Comparison of ENCODE assay signal across 6 cellular contexts in the genomic region with DNA sequence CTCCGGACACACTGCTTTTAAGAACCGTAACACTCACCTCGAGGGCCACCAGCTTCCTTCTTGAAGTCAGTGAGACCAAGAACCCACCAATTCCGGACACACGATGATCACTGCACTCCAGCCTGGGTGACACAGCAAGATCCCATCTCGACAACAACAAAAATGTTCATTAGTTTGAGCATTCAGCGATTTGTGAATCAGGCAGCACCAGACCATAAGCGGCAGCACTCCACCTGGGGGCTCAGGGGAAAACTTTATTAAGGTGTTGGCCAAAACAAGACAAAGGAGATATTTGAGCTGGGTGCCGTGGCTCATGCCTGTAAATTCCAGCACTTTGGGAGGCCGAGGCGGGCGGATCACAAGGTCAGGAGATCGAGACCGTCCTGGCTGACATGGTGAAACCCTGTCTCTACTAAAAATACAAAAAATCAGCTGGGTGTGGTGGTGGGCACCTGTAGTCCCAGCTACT. TPM values are rescaled to one million over a fixed set of nuclear protein-coding genes. Genes with fewer than 3 reads are reported as not detected.
DNase-seq lines count a peak whose midpoint lies in the region; ATAC-seq, FAIRE-seq and TF ChIP-seq lines count a peak whose summit lies in the region.
"Not testable (repeated sequence)": the region's sequence is repeated elsewhere in the genome, so short reads cannot be mapped to it uniquely, and the experiment has no call there.

No MANE protein-coding gene starts in this region.

- peak; percentile 3 for DNase-seq in H7
- peak; percentile 3 for DNase-seq in activated T-cell treated with anti-CD3 and anti-CD28 coated beads, Interleukin-2, amount 50 U/mL, for 24 hours
- DNase-seq in bronchial epithelial cell (ENCODE audit: low read depth); endothelial cell (ENCODE audit: low spot score); neural progenitor cell (ENCODE audit: low spot score): not testable (repeated sequence)
- DNase-seq in upper lobe of right lung = peak; percentile 30

- not testable (repeated sequence) for H3K4me1 Mint-ChIP-seq in activated T-cell treated with anti-CD3 and anti-CD28 coated beads, Interleukin-2, amount 50 U/mL, for 24 hours (ENCODE audit: low read depth); endothelial cell (ENCODE audit: unreplicated experiment); neural progenitor cell

- not testable (repeated sequence) for H3K27ac ChIP-seq in neural progenitor cell, upper lobe of right lung

- H3K79me2 ChIP-seq in neural progenitor cell (ENCODE audit: low read depth) = not testable (repeated sequence)

- not testable (repeated sequence) for H2AFZ ChIP-seq in neural progenitor cell (replicated peaks)

- H3K27me3 Mint-ChIP-seq in activated T-cell treated with anti-CD3 and anti-CD28 coated beads, Interleukin-2, amount 50 U/mL, for 24 hours; endothelial cell (ENCODE audit: unreplicated experiment); neural progenitor cell (ENCODE audit: insufficient read depth, low read depth): not testable (repeated sequence)

- H3K9me3 Mint-ChIP-seq in activated T-cell treated with anti-CD3 and anti-CD28 coated beads, Interleukin-2, amount 50 U/mL, for 24 hours = not testable (repeated sequence)
- H3K9me3 Mint-ChIP-seq in endothelial cell (ENCODE audit: unreplicated experiment) (peaks cover 14% of the 10 kb centered on the region), neural progenitor cell (peaks cover 23% of the 10 kb centered on the region)

- not testable (repeated sequence) for H3K27me3 ChIP-seq in H7 (ENCODE audit: control insufficient read depth, insufficient read depth, low read length); bronchial epithelial cell (ENCODE audit: control insufficient read depth, insufficient read depth, low read length); neural progenitor cell; upper lobe of right lung

- ATAC-seq in upper lobe of right lung = not testable (repeated sequence)

- H3K9ac ChIP-seq in neural progenitor cell = not testable (repeated sequence)

- not testable (repeated sequence) for H3F3A ChIP-seq in neural progenitor cell (ENCODE audit: low read depth)

- H3K36me3 Mint-ChIP-seq in activated T-cell treated with anti-CD3 and anti-CD28 coated beads, Interleukin-2, amount 50 U/mL, for 24 hours (ENCODE audit: low read depth); neural progenitor cell: not testable (repeated sequence)
- peaks cover 21% of the 10 kb centered on the region for H3K36me3 Mint-ChIP-seq in endothelial cell (ENCODE audit: low read depth, unreplicated experiment)

- H3K4me3 ChIP-seq in H7 (ENCODE audit: insufficient read depth, low read depth, low read length); bronchial epithelial cell (ENCODE audit: low read depth, low read length); neural progenitor cell; upper lobe of right lung: not testable (repeated sequence)

- not testable (repeated sequence) for H3K4me1 ChIP-seq in neural progenitor cell, upper lobe of right lung

- H4K20me1 ChIP-seq in neural progenitor cell (ENCODE audit: low read depth) = not testable (repeated sequence)

- not testable (repeated sequence) for H3K27ac Mint-ChIP-seq in activated T-cell treated with anti-CD3 and anti-CD28 coated beads, Interleukin-2, amount 50 U/mL, for 24 hours; endothelial cell (ENCODE audit: unreplicated experiment)
- peak overlapping the region; percentile 53 for H3K27ac Mint-ChIP-seq in neural progenitor cell

- not testable (repeated sequence) for TF ChIP-seq CTCF in bronchial epithelial cell (IDR thresholded peaks at IDR 0.05; ENCODE audit: insufficient read depth, low read length, severe bottlenecking); endothelial cell (IDR thresholded peaks at IDR 0.05; ENCODE audit: unreplicated experiment); neural progenitor cell (IDR thresholded peaks at IDR 0.05); upper lobe of right lung (IDR thresholded peaks at IDR 0.05)

- intact Hi-C loops in upper lobe of right lung (cut with DNase I) = not testable (repeated sequence)

- FAIRE-seq in bronchial epithelial cell (lab: Jason Lieb, UNC) = peak; percentile 13

- not testable (repeated sequence) for H3K36me3 ChIP-seq in H7 (replicated peaks; ENCODE audit: control insufficient read depth, insufficient read depth, low read length); bronchial epithelial cell (ENCODE audit: control insufficient read depth, insufficient read depth, low read length); neural progenitor cell; upper lobe of right lung

- H3K4me2 ChIP-seq in neural progenitor cell = not testable (repeated sequence)

- H3K4me3 Mint-ChIP-seq in activated T-cell treated with anti-CD3 and anti-CD28 coated beads, Interleukin-2, amount 50 U/mL, for 24 hours; neural progenitor cell: not testable (repeated sequence)
- H3K4me3 Mint-ChIP-seq in endothelial cell (ENCODE audit: unreplicated experiment) = peak overlapping the region; percentile 65

- H3K9me3 ChIP-seq in neural progenitor cell (ENCODE audit: low read depth); upper lobe of right lung: not testable (repeated sequence)

RNA-seq across cellular contexts. Expression of a gene that starts 34.5 kb away (rescaled TPM):
- total RNA-seq in H7 (2014; rRNA removed; shearing (Covaris generic)) = 11.2 and 17.4 TPM in 2 replicates
- total RNA-seq in bronchial epithelial cell (26.6 and 32.0 TPM in 2 replicates), endothelial cell (ENCODE audit: unreplicated experiment) (46.3 TPM), neural progenitor cell (ENCODE audit: low replicate concordance) (28.6 and 38.5 TPM in 2 replicates), upper lobe of right lung (21.7 TPM)
